In the genomic region with DNA sequence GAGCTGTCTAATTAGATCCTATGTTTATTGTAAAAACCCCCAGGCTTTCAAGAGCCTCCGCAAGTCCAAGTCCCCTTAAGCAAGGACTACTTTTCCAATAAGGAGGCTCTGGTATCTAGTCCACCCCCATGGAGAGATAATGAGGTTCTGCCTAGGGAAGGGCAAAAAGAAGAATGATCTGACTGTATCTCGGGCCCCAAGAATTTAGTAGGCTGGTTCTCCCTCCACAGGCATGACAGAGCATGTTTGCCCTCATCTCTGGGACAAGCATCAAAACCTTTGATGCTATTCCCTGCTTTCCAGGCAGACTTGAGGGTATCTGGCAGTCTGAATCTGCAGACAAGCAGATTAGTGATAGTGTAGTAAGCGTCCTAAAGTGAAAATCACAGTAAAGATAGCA, we compare ENCODE assay signal across 32 cellular contexts. TPM values are rescaled to one million over a fixed set of nuclear protein-coding genes. Genes with fewer than 3 reads are reported as not detected.
"Had no signal": no experiment of that assay in that cellular context is flagged by ENCODE, and none has a peak within 500 bp of the region (broad histone marks: within the 10 kb centered on the region; RNA-seq: fewer than 3 reads in every experiment).

No MANE protein-coding gene starts in this region.

- FAIRE-seq: astrocyte, colon had no signal

- H3K4me1 ChIP-seq: esophagus muscularis mucosa, gastroesophageal sphincter, heart right ventricle had no signal

- H3K4me3 ChIP-seq: esophagus muscularis mucosa, gastroesophageal sphincter, heart right ventricle had no signal

- H3K27me3 ChIP-seq: brain microvascular endothelial cell, gastroesophageal sphincter had no signal

- H3K27ac ChIP-seq: brain microvascular endothelial cell, esophagus muscularis mucosa, gastroesophageal sphincter, heart right ventricle had no signal

- H3K36me3 ChIP-seq: brain microvascular endothelial cell, esophagus muscularis mucosa, heart right ventricle had no signal

- H3K9me3 ChIP-seq: esophagus muscularis mucosa, gastroesophageal sphincter, heart right ventricle had no signal

- DNase-seq: activated CD4-positive, alpha-beta memory T cell treated with anti-CD3 and anti-CD28 coated beads, Interleukin-2, amount 10 ng/mL, durations not matched to agents 7 days and 5 days; activated CD4-positive, alpha-beta T cell treated with anti-CD3 and anti-CD28 coated beads for 4 hours; activated CD4-positive, alpha-beta T cell treated with anti-CD3 and anti-CD28 coated beads, Interleukin-2, amount 10 ng/mL, durations not matched to agents 7 days and 5 days; activated CD4-positive, alpha-beta T cell treated with anti-CD3 and anti-CD28 coated beads, Interleukin-2, amount 50 U/mL, for 4 hours; activated CD4-positive, CD25-positive, alpha-beta regulatory T cell; activated CD4-positive, CD25-positive, alpha-beta regulatory T cell treated with anti-CD3 and anti-CD28 coated beads, Interleukin-2, amount 50 U/mL, for 72 hours; activated CD8-positive, alpha-beta memory T cell treated with anti-CD3 and anti-CD28 coated beads, Interleukin-2, amount 50 U/mL, for 48 hours; activated effector memory CD4-positive, alpha-beta T cell treated with Interleukin-2 at 50 U/mL for 16 hours; activated gamma-delta T cell treated with Interleukin-2 at 50 U/mL for 16 hours; activated naive CD4-positive, alpha-beta T cell treated with anti-CD3 and anti-CD28 coated beads, Interleukin-2, amount 50 U/mL, for 16 hours; activated naive CD4-positive, alpha-beta T cell treated with Interleukin-2 at 50 U/mL for 16 hours; activated T-cell treated with anti-CD3 and anti-CD28 coated beads for 4 hours; activated T-cell treated with anti-CD3 and anti-CD28 coated beads, Interleukin-2, amount 50 U/mL, for 24 hours; amniotic stem cell; anterior cingulate cortex; brain microvascular endothelial cell; caudate nucleus; cortex of kidney; dermis blood vessel endothelial cell; effector CD4-positive, alpha-beta T cell; effector memory CD8-positive, alpha-beta T cell; erythroblast; foreskin melanocyte; heart right ventricle; T-helper 2 cell had no signal

RNA-seq across cellular contexts. Expression of gene ABCB1, which starts 19.0 kb away (rescaled TPM):
- total RNA-seq: chondrocyte had no signal

RNA-seq across cellular contexts. Expression of gene RUNDC3B, which starts 46.5 kb away (rescaled TPM):
- total RNA-seq: glomerular endothelial cell; T-helper 1 cell treated with Interleukin-12 subunit alpha and Interleukin-12 subunit beta and Interleukin-4 antibody, amounts not matched to agents 30 ng/mL and 1 ng/mL, for 36 hours had no signal
